Comparison of ENCODE assay signal across 8 cellular contexts in the genomic region with DNA sequence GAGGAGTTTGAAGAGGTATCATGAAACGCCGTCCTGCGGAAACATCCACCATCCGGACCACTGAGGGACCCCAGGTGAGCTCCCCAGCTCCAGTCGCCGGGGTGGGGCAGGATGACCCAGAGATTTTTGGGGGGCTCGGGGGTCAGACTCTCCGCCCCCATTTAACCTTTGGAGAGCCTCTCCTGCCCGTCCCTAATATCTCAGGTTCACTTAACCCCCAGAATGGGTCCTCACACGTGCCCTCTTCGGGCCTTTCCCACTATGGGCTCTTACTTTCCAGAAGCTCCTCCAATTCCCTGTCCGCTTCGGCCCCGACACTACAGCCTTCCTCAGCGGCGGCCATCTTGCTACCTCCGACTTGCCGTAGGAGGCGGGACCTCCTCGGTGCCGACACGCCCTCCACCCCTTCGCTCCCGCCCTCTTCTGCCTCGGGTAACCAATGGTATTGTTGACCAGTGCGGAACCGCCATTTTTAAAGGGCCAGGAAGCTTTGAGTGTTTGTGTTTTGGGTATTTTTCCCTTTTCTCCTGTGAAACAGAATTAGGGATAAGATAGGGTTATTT. TPM values are rescaled to one million over a fixed set of nuclear protein-coding genes. Genes with fewer than 3 reads are reported as not detected.
A peak's percentile ranks its signal among the peaks of the same experiment; 100 is the strongest.
DNase-seq lines count a peak whose midpoint lies in the region; ATAC-seq and TF ChIP-seq lines count a peak whose summit lies in the region.

A gene with protein sequence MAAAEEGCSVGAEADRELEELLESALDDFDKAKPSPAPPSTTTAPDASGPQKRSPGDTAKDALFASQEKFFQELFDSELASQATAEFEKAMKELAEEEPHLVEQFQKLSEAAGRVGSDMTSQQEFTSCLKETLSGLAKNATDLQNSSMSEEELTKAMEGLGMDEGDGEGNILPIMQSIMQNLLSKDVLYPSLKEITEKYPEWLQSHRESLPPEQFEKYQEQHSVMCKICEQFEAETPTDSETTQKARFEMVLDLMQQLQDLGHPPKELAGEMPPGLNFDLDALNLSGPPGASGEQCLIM (minus strand): TSS at position 352 of the 563 bp plus-strand sequence. CDS start 9 bp downstream, at position 343.

- WGBS in testis, 2 donors = 0% methylated on average over 26 to 27 of the region's 27 CpGs

- CTCF ChIA-PET in GM10248 (lab: Yijun Ruan, JAX) = interaction anchor here (0.7 to 3.4 kb wide), 7 partner anchors 10 to 199 kb away, joined by 3 to 15 read pairs (median 3); no protein-coding TSS in a partner anchor

- DNase-seq in GM10248 (ENCODE audit: extremely low spot score) (peak; percentile 97), NCI-H1105 (lab: John Stamatoyannopoulos, UW) (peak; percentile 81), SKM-1 treated with dmso at 0.1 percent for 144 hours (lab: John Stamatoyannopoulos, UW; ENCODE audit: unreplicated experiment) (peak; percentile 97), glomerular endothelial cell (ENCODE audit: extremely low read depth, low read depth, low spot score) (peak; percentile 69), omental fat pad (ENCODE audit: low spot score) (peak; percentile 79), testis (peak; percentile 98)

- H3K36me3 ChIP-seq in testis (ENCODE audit: low read depth, missing control alignments) = no peaks in the 10 kb centered on the region

- H3K4me3 ChIP-seq in testis = peak within 1 kb of the TSS; percentile 65 to 82

- H3K9me3 ChIP-seq in testis = no peaks in the 10 kb centered on the region

- no peaks in the 10 kb centered on the region for H3K27me3 ChIP-seq in testis

- POLR2A ChIA-PET in GM10248 (lab: Yijun Ruan, JAX) = interaction anchor here (0.9 kb wide), 1 partner anchor 65 kb away, joined by 3 read pairs; no protein-coding TSS in a partner anchor

- intact Hi-C loops in testis (cut with DNase I; ENCODE audit: low total_unique reads) = no loop called here

- peaks cover 9% of the 10 kb centered on the region for H3K36me3 Mint-ChIP-seq in activated naive CD8-positive, alpha-beta T cell

- TF ChIP-seq CTCF in GM10248 (IDR thresholded peaks at IDR 0.05; ENCODE audit: control extremely low read depth, extremely low read depth, low read depth, missing control alignments) (no peak), omental fat pad (IDR thresholded peaks at IDR 0.05) (no peak), testis (IDR thresholded peaks at IDR 0.05) (no peak)

- no peaks in the 10 kb centered on the region for H3K9me3 Mint-ChIP-seq in activated naive CD8-positive, alpha-beta T cell (ENCODE audit: low read depth)

- H3K27me3 Mint-ChIP-seq in activated naive CD8-positive, alpha-beta T cell = no peaks in the 10 kb centered on the region

- H3K4me1 Mint-ChIP-seq in activated naive CD8-positive, alpha-beta T cell (ENCODE audit: low read depth) = peaks cover 23% of the 10 kb centered on the region

- peak within 1 kb of the TSS; percentile 65 to 73 for H3K27ac ChIP-seq in testis

- peak within 1 kb of the TSS; percentile 96 for H3K27ac Mint-ChIP-seq in activated naive CD8-positive, alpha-beta T cell

- TF ChIP-seq POLR2A in testis (IDR thresholded peaks at IDR 0.05) = peak; percentile 63

- H3K4me1 ChIP-seq in testis = peaks cover 11% of the 10 kb centered on the region

- peak within 1 kb of the TSS; percentile 99 for H3K4me3 Mint-ChIP-seq in activated naive CD8-positive, alpha-beta T cell

- ATAC-seq in HG02623 (IDR thresholded peaks at IDR 0.05; ENCODE audit: unreplicated experiment) (peak; percentile 94), omental fat pad (ENCODE audit: low FRiP score) (peak; percentile 92)

RNA-seq across cellular contexts. Expression of the gene that starts here (rescaled TPM):
- total RNA-seq in glomerular endothelial cell (21.3 and 31.4 TPM in 2 replicates), omental fat pad (100 to 1,000 TPM in 2 of 4 donors, 10 to 100 TPM in 2; 66.7 to 117 (median 96.9) TPM), testis (10 to 100 TPM; 48.5 to 56.6 TPM)
- polyA plus RNA-seq in testis (ENCODE audit: insufficient read depth, low read depth, low replicate concordance) = 63.5 TPM

Comparison
In these comparisons a context has a peak if more than half of its experiments do, and no peak if none do; other contexts are left out.
1. Peak in every context shown above with its lines: DNase-seq, ATAC-seq, H3K4me3 ChIP-seq and H3K27ac ChIP-seq.